Comparison of ENCODE assay signal across 24 cellular contexts in the genomic region with DNA sequence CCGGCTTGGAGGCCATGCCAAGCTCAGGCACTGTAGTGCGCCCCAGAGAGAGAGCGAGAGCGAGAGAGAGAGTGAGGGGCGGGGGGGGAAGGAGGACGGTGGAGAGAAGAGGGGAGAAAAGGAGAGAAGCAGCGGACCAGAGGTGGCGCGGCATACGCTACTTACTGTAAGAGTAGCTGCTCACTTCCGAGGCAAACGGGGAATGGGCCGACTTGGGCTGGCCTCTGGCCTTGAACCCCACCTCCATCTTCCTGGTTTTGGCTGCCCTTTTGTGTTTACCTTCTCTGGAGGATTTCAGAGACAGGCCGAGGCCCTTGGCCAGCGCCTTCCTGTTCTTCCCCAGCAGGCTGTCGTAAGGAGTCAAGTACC.
"Had no signal": no experiment of that assay in that cellular context is flagged by ENCODE, and none has a peak within 500 bp of the region (broad histone marks: within the 10 kb centered on the region; RNA-seq: fewer than 3 reads in every experiment).

No MANE protein-coding gene starts in this region.

- H3K9me3 ChIP-seq: adrenal gland, body of pancreas, gastrocnemius medialis, neutrophil, pancreas, spleen, thyroid gland had no signal

- DNase-seq: activated CD4-positive, alpha-beta T cell treated with anti-CD3 and anti-CD28 coated beads for 36 hours; activated CD4-positive, alpha-beta T cell treated with anti-CD3 and anti-CD28 coated beads, Interleukin-2, amount 50 U/mL, for 48 hours; activated CD4-positive, CD25-positive, alpha-beta regulatory T cell; activated CD8-positive, alpha-beta memory T cell treated with anti-CD3 and anti-CD28 coated beads for 24 hours; activated effector memory CD4-positive, alpha-beta T cell treated with Interleukin-2 at 50 U/mL for 16 hours; activated naive CD4-positive, alpha-beta T cell treated with Interleukin-2 at 50 U/mL for 16 hours; aorta; body of pancreas; dorsolateral prefrontal cortex; gastrocnemius medialis; left ventricle myocardium superior; naive B cell; nephron progenitor cell; right cardiac atrium; spleen; stimulated activated naive CD8-positive, alpha-beta T cell treated with anti-CD3 and anti-CD28 coated beads, Interleukin-15, Interleukin-2, amounts not matched to agents 100 U/mL and 50 U/mL, for 24 hours; T-helper 1 cell; thyroid gland had no signal

- H2AFZ ChIP-seq: hepatocyte had no signal

- H3K27me3 ChIP-seq: adrenal gland, body of pancreas, cardiac muscle cell, dorsolateral prefrontal cortex, gastrocnemius medialis, hepatocyte, neutrophil, pancreas, spleen, thyroid gland had no signal

- H3K4me2 ChIP-seq: hepatocyte had no signal

- H3K27ac ChIP-seq: adrenal gland, body of pancreas, coronary artery, gastrocnemius medialis, hepatocyte, neutrophil, pancreas had no signal

- ATAC-seq: activated CD4-positive, alpha-beta T cell treated with anti-CD3 and anti-CD28 coated beads for 36 hours; body of pancreas; gastrocnemius medialis; left ventricle myocardium superior; pancreas; right cardiac atrium; stimulated activated naive CD8-positive, alpha-beta T cell treated with anti-CD3 and anti-CD28 coated beads, Interleukin-15, Interleukin-2, amounts not matched to agents 100 U/mL and 50 U/mL, for 24 hours had no signal

- H3K4me3 ChIP-seq: adrenal gland, body of pancreas, cardiac muscle cell, coronary artery, dorsolateral prefrontal cortex, gastrocnemius medialis, hepatocyte, pancreas, spleen, thyroid gland had no signal
